2 cellular contexts compared by ENCODE assay signal in genomic region chr10:132546567-132547420, GRCh38.
A peak's percentile ranks its signal among the peaks of the same experiment; 100 is the strongest.
TF ChIP-seq lines count a peak whose summit lies in the region.

No MANE protein-coding gene starts in this region.

TF ChIP-seq in Ishikawa, 13 proteins besides CTCF, POLR2A, EP300 and RAD21:
- TF ChIP-seq REST (IDR thresholded peaks at IDR 0.05; ENCODE audit: low read depth): no peak
- no peak for TF ChIP-seq CEBPB (IDR thresholded peaks at IDR 0.05)
- TF ChIP-seq FOXM1 (IDR thresholded peaks at IDR 0.05; ENCODE audit: borderline replicate concordance, low read depth): no peak; the same call in 1 of the 2 replicates
- TF ChIP-seq NFIC (IDR thresholded peaks at IDR 0.05): peak; percentile 98
- TF ChIP-seq USF1 (IDR thresholded peaks at IDR 0.05): 0 out of 2 replicates have a peak, but pooled peaks have one; percentile 46
- TF ChIP-seq TCF12 (IDR thresholded peaks at IDR 0.05; ENCODE audit: low read depth): peak; percentile 82
- no peak for TF ChIP-seq EGR1 (IDR thresholded peaks at IDR 0.05)
- TF ChIP-seq CREB1 (IDR thresholded peaks at IDR 0.05; ENCODE audit: low read depth): no peak
- peak; percentile 59 for TF ChIP-seq TEAD4 (IDR thresholded peaks at IDR 0.05)
- TF ChIP-seq YY1 (IDR thresholded peaks at IDR 0.05; ENCODE audit: low read depth): no peak
- TF ChIP-seq MAX (IDR thresholded peaks at IDR 0.05): peak; percentile 90
- TF ChIP-seq ZBTB7A (IDR thresholded peaks at IDR 0.05; ENCODE audit: low read depth): peak; percentile 65; the same call in 1 of the 2 replicates
- no peak for TF ChIP-seq TAF1 (IDR thresholded peaks at IDR 0.05; ENCODE audit: low read depth)
TF ChIP-seq in Ishikawa: peak in this region for 6.

TF ChIP-seq in K562, 482 proteins besides CTCF, POLR2A, EP300 and RAD21:
- TF ChIP-seq EHMT2 (IDR thresholded peaks at IDR 0.05): no peak
- peak; percentile 55; the same call in 1 of the 2 replicates for TF ChIP-seq NFIC (IDR thresholded peaks at IDR 0.05)
